ENCODE assay signal across 21 cellular contexts in genomic region chr11:43418197-43418596, GRCh38. TPM values are rescaled to one million over a fixed set of nuclear protein-coding genes. Genes with fewer than 3 reads are reported as not detected.
DNase-seq lines count a peak whose midpoint lies in the region; ATAC-seq and TF ChIP-seq lines count a peak whose summit lies in the region.
"Had no signal": no experiment of that assay in that cellular context is flagged by ENCODE, and none has a peak within 500 bp of the region (broad histone marks: within the 10 kb centered on the region; RNA-seq: fewer than 3 reads in every experiment).

No MANE protein-coding gene starts in this region.

- POLR2A ChIA-PET in activated CD8-positive, alpha-beta T cell treated with anti-CD3 and anti-CD28 coated beads for 36 hours (lab: Charles Lee), result no interaction called here

- no peaks in the 10 kb centered on the region for H3K27me3 Mint-ChIP-seq in activated CD8-positive, alpha-beta T cell treated with anti-CD3 and anti-CD28 coated beads for 36 hours

- H3K36me3 ChIP-seq in GM06990 (ENCODE audit: control insufficient read depth, insufficient read depth, low read length), result peaks cover 3% of the 10 kb centered on the region

- no peak overlapping the region for H3K27ac Mint-ChIP-seq in activated CD8-positive, alpha-beta T cell treated with anti-CD3 and anti-CD28 coated beads for 36 hours
- H3K27ac Mint-ChIP-seq: GM23338 had no signal

- peaks cover 2% of the 10 kb centered on the region for H3K4me1 Mint-ChIP-seq in activated CD8-positive, alpha-beta T cell treated with anti-CD3 and anti-CD28 coated beads for 36 hours (ENCODE audit: low read depth)
- H3K4me1 Mint-ChIP-seq: GM23338 had no signal

- no peak for TF ChIP-seq CTCF in GM06990 (IDR thresholded peaks at IDR 0.05; ENCODE audit: insufficient read depth, low read length, poor library complexity, severe bottlenecking)
- no peak for TF ChIP-seq CTCF in activated CD8-positive, alpha-beta T cell treated with anti-CD3 and anti-CD28 coated beads for 36 hours (IDR thresholded peaks at IDR 0.05)

- no peaks in the 10 kb centered on the region for H3K27me3 ChIP-seq in GM06990 (replicated peaks; ENCODE audit: control insufficient read depth, insufficient read depth, low read length)
- H3K27me3 ChIP-seq: Peyer's patch had no signal

- intact Hi-C loops in activated CD8-positive, alpha-beta T cell treated with anti-CD3 and anti-CD28 coated beads for 36 hours (cut with micrococcal nuclease), result no loop called here

- peak; percentile 61 for ATAC-seq in GM18861 (IDR thresholded peaks at IDR 0.05; ENCODE audit: unreplicated experiment)
- ATAC-seq in GM21529 (IDR thresholded peaks at IDR 0.05; ENCODE audit: unreplicated experiment), result peak; percentile 56
- ATAC-seq in HG03432 (IDR thresholded peaks at IDR 0.05; ENCODE audit: unreplicated experiment), result peak; percentile 61
- no peak for ATAC-seq in GM21381 (IDR thresholded peaks at IDR 0.05; ENCODE audit: unreplicated experiment)
- no peak for ATAC-seq in activated CD8-positive, alpha-beta T cell treated with anti-CD3 and anti-CD28 coated beads for 36 hours
- ATAC-seq: A549, GM23338, K562 had no signal

- peaks cover 10% of the 10 kb centered on the region for H3K36me3 Mint-ChIP-seq in activated CD8-positive, alpha-beta T cell treated with anti-CD3 and anti-CD28 coated beads for 36 hours (ENCODE audit: low read depth)

- no peak overlapping the region for H3K4me3 ChIP-seq in GM06990 (replicated peaks; ENCODE audit: low read depth, low read length)
- H3K4me3 ChIP-seq: A549, GM23338, K562, Peyer's patch had no signal

- no peaks in the 10 kb centered on the region for H3K9me3 Mint-ChIP-seq in activated CD8-positive, alpha-beta T cell treated with anti-CD3 and anti-CD28 coated beads for 36 hours

- H3K4me3 Mint-ChIP-seq in activated CD8-positive, alpha-beta T cell treated with anti-CD3 and anti-CD28 coated beads for 36 hours, result no peak overlapping the region
- H3K4me3 Mint-ChIP-seq: GM23338 had no signal

- DNase-seq in GM06990 (ENCODE audit: extremely low read depth, insufficient read length) (peak; percentile 7), mucosa of gallbladder (ENCODE audit: low spot score) (no peak)
- no peak for DNase-seq in activated T-cell treated with anti-CD3 and anti-CD28 coated beads, Interleukin-2, amount 50 U/mL, for 48 hours
- no peak for DNase-seq in activated CD8-positive, alpha-beta T cell treated with anti-CD3 and anti-CD28 coated beads for 36 hours
- DNase-seq: COR-L47, DMS153, EL, NCI-H1092 treated with DMSO at 0.1 percent for 48 hours, NCI-H1694 treated with DMSO at 0.1 percent for 48 hours, NCI-H446 treated with DMSO at 0.1 percent for 48 hours, NCI-H774, Peyer's patch, Right ventricle myocardium superior, SK-N-SH had no signal

- CTCF ChIA-PET in activated CD8-positive, alpha-beta T cell treated with anti-CD3 and anti-CD28 coated beads for 36 hours (lab: Charles Lee), result interaction anchor here (1.1 to 2.8 kb wide), 3 partner anchors 87 to 433 kb away, joined by 3 to 17 read pairs (median 7); partner anchors contain the start of gene API5

RNA-seq across cellular contexts. Expression of gene TTC17, which starts 59.5 kb away (rescaled TPM):
- total RNA-seq in mucosa of gallbladder, result 72.3 TPM
- 10 to 100 TPM; 48.7 to 51.2 TPM for total RNA-seq in activated CD8-positive, alpha-beta T cell treated with anti-CD3 and anti-CD28 coated beads for 36 hours

Comparison
In these comparisons a context has a peak if more than half of its experiments do, and no peak if none do; other contexts are left out.
1. ATAC-seq: peak in GM18861 (single experiment), GM21529 (single experiment) and HG03432 (single experiment); none in GM21381 (single experiment) and activated CD8-positive, alpha-beta T cell treated with anti-CD3 and anti-CD28 coated beads for 36 hours (single experiment).